8 cellular contexts compared by ENCODE assay signal in genomic region chr10:30786131-30786530, GRCh38.
DNase-seq lines count a peak whose midpoint lies in the region; ATAC-seq and TF ChIP-seq lines count a peak whose summit lies in the region.

No MANE protein-coding gene starts in this region.

- H3K4me3 ChIP-seq in lower lobe of right lung (no peak overlapping the region), thyroid gland (replicated peaks in 1 of 3) (no peak overlapping the region)

- no peaks in the 10 kb centered on the region for H3K27me3 ChIP-seq in lower lobe of right lung (ENCODE audit: low read depth)
- H3K27me3 ChIP-seq in thyroid gland, result no peaks in the 10 kb centered on the region

- no peaks in the 10 kb centered on the region for H3K36me3 ChIP-seq in lower lobe of right lung
- no peaks in the 10 kb centered on the region for H3K36me3 ChIP-seq in thyroid gland

- peak overlapping the region; percentile 19 for H3K4me3 Mint-ChIP-seq in activated naive CD4-positive, alpha-beta T cell treated with anti-CD3 and anti-CD28 coated beads for 36 hours
- H3K4me3 Mint-ChIP-seq in activated T-helper 2 cell treated with anti-CD3 and anti-CD28 coated beads, Interferon-gamma antibody, Interleukin-2, Interleukin-4, amounts not matched to agents 10 μg/mL and 5 μg/mL and 100 μg/mL, durations not matched to agents 14 hours and 24 hours and 36 hours (ENCODE audit: low read depth), result peak overlapping the region; percentile 71

- H3K36me3 Mint-ChIP-seq in activated naive CD4-positive, alpha-beta T cell treated with anti-CD3 and anti-CD28 coated beads for 36 hours (ENCODE audit: low read depth), result peaks cover 4% of the 10 kb centered on the region
- no peaks in the 10 kb centered on the region for H3K36me3 Mint-ChIP-seq in activated T-helper 2 cell treated with anti-CD3 and anti-CD28 coated beads, Interferon-gamma antibody, Interleukin-2, Interleukin-4, amounts not matched to agents 10 μg/mL and 5 μg/mL and 100 μg/mL, durations not matched to agents 14 hours and 24 hours and 36 hours (ENCODE audit: low read depth)

- no peaks in the 10 kb centered on the region for H3K9me3 ChIP-seq in lower lobe of right lung
- no peaks in the 10 kb centered on the region for H3K9me3 ChIP-seq in thyroid gland

- intact Hi-C loops in activated naive CD4-positive, alpha-beta T cell treated with anti-CD3 and anti-CD28 coated beads for 36 hours (cut with micrococcal nuclease), result loop anchor here (10.0 kb wide), 1 partner anchor 569 kb away; no protein-coding TSS in a partner anchor
- intact Hi-C loops in activated T-helper 2 cell treated with anti-CD3 and anti-CD28 coated beads, Interferon-gamma antibody, Interleukin-2, Interleukin-4, amounts not matched to agents 10 μg/mL and 5 μg/mL and 100 μg/mL, durations not matched to agents 14 hours and 24 hours and 36 hours (cut with micrococcal nuclease), result loop anchor here (10.0 kb wide), 2 partner anchors 789 to 899 kb away; no protein-coding TSS in a partner anchor
- intact Hi-C loops in lower lobe of right lung (cut with DNase I) (no loop called here), thyroid gland (cut with DNase I) (loop anchor here (5.0 to 10.0 kb wide), 4 partner anchors 249 to 979 kb away; partner anchors contain the start of genes ZEB1 and ZNF438)

- H3K27ac Mint-ChIP-seq in activated naive CD4-positive, alpha-beta T cell treated with anti-CD3 and anti-CD28 coated beads for 36 hours, result no peak overlapping the region
- peak overlapping the region; percentile 64 for H3K27ac Mint-ChIP-seq in activated T-helper 2 cell treated with anti-CD3 and anti-CD28 coated beads, Interferon-gamma antibody, Interleukin-2, Interleukin-4, amounts not matched to agents 10 μg/mL and 5 μg/mL and 100 μg/mL, durations not matched to agents 14 hours and 24 hours and 36 hours

- TF ChIP-seq CTCF in lower lobe of right lung (IDR thresholded peaks at IDR 0.05) (no peak), thyroid gland (IDR thresholded peaks at IDR 0.05) (no peak)

- H3K4me1 Mint-ChIP-seq in activated naive CD4-positive, alpha-beta T cell treated with anti-CD3 and anti-CD28 coated beads for 36 hours (ENCODE audit: low read depth), result peaks cover 30% of the 10 kb centered on the region
- H3K4me1 Mint-ChIP-seq in activated T-helper 2 cell treated with anti-CD3 and anti-CD28 coated beads, Interferon-gamma antibody, Interleukin-2, Interleukin-4, amounts not matched to agents 10 μg/mL and 5 μg/mL and 100 μg/mL, durations not matched to agents 14 hours and 24 hours and 36 hours (ENCODE audit: low read depth), result peaks cover 40% of the 10 kb centered on the region

- CTCF ChIA-PET in activated naive CD4-positive, alpha-beta T cell treated with anti-CD3 and anti-CD28 coated beads for 36 hours (lab: Charles Lee), result interaction anchor here (0.9 to 3.0 kb wide), 3 partner anchors 204 to 705 kb away, joined by 3 to 11 read pairs (median 3); no protein-coding TSS in a partner anchor

- no peaks in the 10 kb centered on the region for H3K27me3 Mint-ChIP-seq in activated naive CD4-positive, alpha-beta T cell treated with anti-CD3 and anti-CD28 coated beads for 36 hours (ENCODE audit: low read depth)
- peaks cover 2% of the 10 kb centered on the region for H3K27me3 Mint-ChIP-seq in activated T-helper 2 cell treated with anti-CD3 and anti-CD28 coated beads, Interferon-gamma antibody, Interleukin-2, Interleukin-4, amounts not matched to agents 10 μg/mL and 5 μg/mL and 100 μg/mL, durations not matched to agents 14 hours and 24 hours and 36 hours (ENCODE audit: low read depth)

- ATAC-seq in lower lobe of right lung, result no peak
- ATAC-seq in GM18873 (IDR thresholded peaks at IDR 0.05; ENCODE audit: low FRiP score, unreplicated experiment), result no peak
- no peak for ATAC-seq in HG02852 (IDR thresholded peaks at IDR 0.05; ENCODE audit: unreplicated experiment)
- ATAC-seq in GM19397 (IDR thresholded peaks at IDR 0.05; ENCODE audit: unreplicated experiment), result no peak

- H3K4me1 ChIP-seq in lower lobe of right lung (peaks cover 24% of the 10 kb centered on the region), thyroid gland (peaks cover 5 to 12% of the 10 kb centered on the region in 2 donors)

- peak overlapping the region; percentile 97 for H3K27ac ChIP-seq in lower lobe of right lung
- H3K27ac ChIP-seq in thyroid gland, result peak overlapping the region; percentile 98 to 99 (median 99)

- no peak for DNase-seq in activated naive CD4-positive, alpha-beta T cell treated with anti-CD3 and anti-CD28 coated beads for 36 hours
- no peak for DNase-seq in activated naive CD4-positive, alpha-beta T cell treated with anti-CD3 and anti-CD28 coated beads, Interleukin-2, amount 50 U/mL, for 16 hours
- DNase-seq in activated T-helper 2 cell treated with anti-CD3 and anti-CD28 coated beads, Interferon-gamma antibody, Interleukin-2, Interleukin-4, amounts not matched to agents 10 μg/mL and 5 μg/mL and 100 μg/mL, durations not matched to agents 14 hours and 24 hours and 36 hours (ENCODE audit: low spot score), result no peak
- DNase-seq in lower lobe of right lung (no peak), thyroid gland (peak; percentile 21 to 37)

- H3K9me3 Mint-ChIP-seq in activated naive CD4-positive, alpha-beta T cell treated with anti-CD3 and anti-CD28 coated beads for 36 hours, result peaks cover 3% of the 10 kb centered on the region
- H3K9me3 Mint-ChIP-seq in activated T-helper 2 cell treated with anti-CD3 and anti-CD28 coated beads, Interferon-gamma antibody, Interleukin-2, Interleukin-4, amounts not matched to agents 10 μg/mL and 5 μg/mL and 100 μg/mL, durations not matched to agents 14 hours and 24 hours and 36 hours, result no peaks in the 10 kb centered on the region

- no peak for TF ChIP-seq POLR2A in thyroid gland (IDR thresholded peaks at IDR 0.05)

Comparison
In these comparisons a context has a peak if more than half of its experiments do, and no peak if none do; other contexts are left out.
1. DNase-seq: peak in thyroid gland (2 of 2); none in activated naive CD4-positive, alpha-beta T cell treated with anti-CD3 and anti-CD28 coated beads for 36 hours (single experiment), activated naive CD4-positive, alpha-beta T cell treated with anti-CD3 and anti-CD28 coated beads, Interleukin-2, amount 50 U/mL, for 16 hours (single experiment), activated T-helper 2 cell treated with anti-CD3 and anti-CD28 coated beads, Interferon-gamma antibody, Interleukin-2, Interleukin-4, amounts not matched to agents 10 μg/mL and 5 μg/mL and 100 μg/mL, durations not matched to agents 14 hours and 24 hours and 36 hours (single experiment) and lower lobe of right lung (single experiment).